1 cellular context compared by ENCODE assay signal in genomic region chr22:40000171-40000570, GRCh38.
TF ChIP-seq lines count a peak whose summit lies in the region.

No MANE protein-coding gene starts in this region.

TF ChIP-seq in HepG2, 621 proteins besides CTCF, POLR2A, EP300 and RAD21:
- no peak for TF ChIP-seq ZNF709 (CRISPR knock-in tag; IDR thresholded peaks at IDR 0.05)
- TF ChIP-seq MTF2 (CRISPR knock-in tag; IDR thresholded peaks at IDR 0.05; ENCODE audit: borderline replicate concordance): no peak
- TF ChIP-seq NONO (IDR thresholded peaks at IDR 0.05): no peak
- TF ChIP-seq NONO (CRISPR knock-in tag; conservative IDR thresholded peaks at IDR 0.05): no peak
- no peak for TF ChIP-seq ZKSCAN8 (CRISPR knock-in tag; IDR thresholded peaks at IDR 0.05; ENCODE audit: borderline replicate concordance)
- no peak for TF ChIP-seq ZNF720 (CRISPR knock-in tag; IDR thresholded peaks at IDR 0.05)
- no peak for TF ChIP-seq PAX8 (CRISPR knock-in tag; IDR thresholded peaks at IDR 0.05; ENCODE audit: borderline replicate concordance)
- TF ChIP-seq ZNF891 (CRISPR knock-in tag; IDR thresholded peaks at IDR 0.05): no peak
- no peak for TF ChIP-seq BORCS8-MEF2B (CRISPR knock-in tag; IDR thresholded peaks at IDR 0.05)
- TF ChIP-seq TARDBP (CRISPR knock-in tag; IDR thresholded peaks at IDR 0.05): no peak
- no peak for TF ChIP-seq BRF2 (CRISPR knock-in tag; IDR thresholded peaks at IDR 0.05)
- TF ChIP-seq ELF3 (CRISPR knock-in tag; IDR thresholded peaks at IDR 0.05): no peak
- no peak for TF ChIP-seq ZNF850 (CRISPR knock-in tag; conservative IDR thresholded peaks at IDR 0.05)
- no peak for TF ChIP-seq POLR2AphosphoS5 (IDR thresholded peaks at IDR 0.05; ENCODE audit: low read depth, low read length)
- TF ChIP-seq, protein P1, sequence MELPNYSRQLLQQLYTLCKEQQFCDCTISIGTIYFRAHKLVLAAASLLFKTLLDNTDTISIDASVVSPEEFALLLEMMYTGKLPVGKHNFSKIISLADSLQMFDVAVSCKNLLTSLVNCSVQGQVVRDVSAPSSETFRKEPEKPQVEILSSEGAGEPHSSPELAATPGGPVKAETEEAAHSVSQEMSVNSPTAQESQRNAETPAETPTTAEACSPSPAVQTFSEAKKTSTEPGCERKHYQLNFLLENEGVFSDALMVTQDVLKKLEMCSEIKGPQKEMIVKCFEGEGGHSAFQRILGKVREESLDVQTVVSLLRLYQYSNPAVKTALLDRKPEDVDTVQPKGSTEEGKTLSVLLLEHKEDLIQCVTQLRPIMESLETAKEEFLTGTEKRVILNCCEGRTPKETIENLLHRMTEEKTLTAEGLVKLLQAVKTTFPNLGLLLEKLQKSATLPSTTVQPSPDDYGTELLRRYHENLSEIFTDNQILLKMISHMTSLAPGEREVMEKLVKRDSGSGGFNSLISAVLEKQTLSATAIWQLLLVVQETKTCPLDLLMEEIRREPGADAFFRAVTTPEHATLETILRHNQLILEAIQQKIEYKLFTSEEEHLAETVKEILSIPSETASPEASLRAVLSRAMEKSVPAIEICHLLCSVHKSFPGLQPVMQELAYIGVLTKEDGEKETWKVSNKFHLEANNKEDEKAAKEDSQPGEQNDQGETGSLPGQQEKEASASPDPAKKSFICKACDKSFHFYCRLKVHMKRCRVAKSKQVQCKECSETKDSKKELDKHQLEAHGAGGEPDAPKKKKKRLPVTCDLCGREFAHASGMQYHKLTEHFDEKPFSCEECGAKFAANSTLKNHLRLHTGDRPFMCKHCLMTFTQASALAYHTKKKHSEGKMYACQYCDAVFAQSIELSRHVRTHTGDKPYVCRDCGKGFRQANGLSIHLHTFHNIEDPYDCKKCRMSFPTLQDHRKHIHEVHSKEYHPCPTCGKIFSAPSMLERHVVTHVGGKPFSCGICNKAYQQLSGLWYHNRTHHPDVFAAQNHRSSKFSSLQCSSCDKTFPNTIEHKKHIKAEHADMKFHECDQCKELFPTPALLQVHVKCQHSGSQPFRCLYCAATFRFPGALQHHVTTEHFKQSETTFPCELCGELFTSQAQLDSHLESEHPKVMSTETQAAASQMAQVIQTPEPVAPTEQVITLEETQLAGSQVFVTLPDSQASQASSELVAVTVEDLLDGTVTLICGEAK (IDR thresholded peaks at IDR 0.05): no peak
- TF ChIP-seq, protein P1 (CRISPR knock-in tag; IDR thresholded peaks at IDR 0.05): no peak
- TF ChIP-seq TAF1 (CRISPR knock-in tag; IDR thresholded peaks at IDR 0.05): no peak
- TF ChIP-seq ZHX2 (IDR thresholded peaks at IDR 0.05; ENCODE audit: low read depth): no peak
- no peak for TF ChIP-seq ZHX2 (CRISPR knock-in tag; IDR thresholded peaks at IDR 0.05; ENCODE audit: borderline replicate concordance)
- no peak for TF ChIP-seq YEATS4 (CRISPR knock-in tag; IDR thresholded peaks at IDR 0.05; ENCODE audit: borderline replicate concordance)
- no peak for TF ChIP-seq MAFG (CRISPR knock-in tag; IDR thresholded peaks at IDR 0.05)
